ENCODE assay signal across 30 cellular contexts in genomic region chr2:181764095-181764963, GRCh38.
DNase-seq lines count a peak whose midpoint lies in the region; ATAC-seq and TF ChIP-seq lines count a peak whose summit lies in the region.
"Had no signal": no experiment of that assay in that cellular context is flagged by ENCODE, and none has a peak within 500 bp of the region (broad histone marks: within the 10 kb centered on the region; RNA-seq: fewer than 3 reads in every experiment).

No MANE protein-coding gene starts in this region.

- no peak for TF ChIP-seq RAD21 in SK-N-SH (IDR thresholded peaks at IDR 0.05; ENCODE audit: low read length)

- H3K9me3 ChIP-seq in SK-N-SH (no peaks in the 10 kb centered on the region), endodermal cell (ENCODE audit: control insufficient read depth, low read length) (no peaks in the 10 kb centered on the region)
- H3K9me3 ChIP-seq: ascending aorta; BLaER1 treated with 17β-estradiol and CSF1 and Interleukin-3, amounts not matched to agents 10 nM and 100 nM; Caco-2; esophagus muscularis mucosa; left lung; psoas muscle; upper lobe of left lung had no signal

- TF ChIP-seq EP300 in SK-N-SH (IDR thresholded peaks at IDR 0.05; ENCODE audit: borderline replicate concordance in 1 of 2, low read depth in 1 of 2, low read length in 1 of 2), result no peak; a peak in 1 of 4 replicates

- H3K36me3 ChIP-seq in SK-N-SH (replicated peaks in 1 of 2; ENCODE audit: control insufficient read depth in 1 of 2, insufficient read depth in 2 of 2, low read length in 1 of 2) (no peaks in the 10 kb centered on the region), endodermal cell (ENCODE audit: control insufficient read depth, insufficient read depth, low read length) (no peaks in the 10 kb centered on the region)
- H3K36me3 ChIP-seq: ascending aorta; BLaER1 treated with 17β-estradiol and CSF1 and Interleukin-3, amounts not matched to agents 10 nM and 100 nM; cardiac muscle cell; esophagus muscularis mucosa; left lung; upper lobe of left lung had no signal

- H3K9ac ChIP-seq in SK-N-SH (no peak overlapping the region), endodermal cell (ENCODE audit: extremely low read depth, low read length, poor library complexity, severe bottlenecking) (no peak overlapping the region)
- H3K9ac ChIP-seq: BLaER1 treated with 17β-estradiol and CSF1 and Interleukin-3, amounts not matched to agents 10 nM and 100 nM; KMS-11 had no signal

- no peaks in the 10 kb centered on the region for H3F3A ChIP-seq in SK-N-SH (replicated peaks; ENCODE audit: insufficient read depth)

- CTCF ChIA-PET in SK-N-SH (lab: Yijun Ruan, JAX), result interaction anchor here (0.8 kb wide), 1 partner anchor 15 kb away, joined by 3 read pairs; no protein-coding TSS in a partner anchor

- H3K4me3 ChIP-seq in SK-N-SH (ENCODE audit: low read depth in 2 of 2, low read length in 1 of 2) (no peak overlapping the region), endodermal cell (ENCODE audit: low read length) (no peak overlapping the region)
- H3K4me3 ChIP-seq: ascending aorta; BLaER1 treated with 17β-estradiol and CSF1 and Interleukin-3, amounts not matched to agents 10 nM and 100 nM; cardiac muscle cell; esophagus muscularis mucosa; left lung; psoas muscle; upper lobe of left lung had no signal

- DNase-seq in HUDEP-2 (lab: John Stamatoyannopoulos, UW; ENCODE audit: unreplicated experiment in 76 of 76) (peak in 73 of 76 experiments; percentile 11 to 89 (median 55)), SK-N-SH (peak; percentile 36), endodermal cell (no peak), progenitor cell of endocrine pancreas (ENCODE audit: low spot score, unreplicated experiment) (no peak), COLO829 (ENCODE audit: low spot score) (no peak)
- no peak for DNase-seq in natural killer cell treated with Interleukin-12 subunit alpha and Interleukin-12 subunit beta and Interleukin-15 and Interleukin-18, amount 100 ng/mL, for 72 hours (ENCODE audit: low spot score)
- no peak for DNase-seq in effector memory CD8-positive, alpha-beta T cell
- DNase-seq: activated B cell treated with CpG ODN at 0.5 μM for 24 hours; activated gamma-delta T cell; activated T-cell treated with anti-CD3 and anti-CD28 coated beads, Interleukin-2, amount 50 U/mL, for 4 hours; Caco-2; cortex of kidney; DND-41; foreskin fibroblast; left lung; NCI-H226; NCI-H69; nucleus accumbens; psoas muscle; SHP77; substantia nigra; SW 1271; upper lobe of left lung had no signal

- peaks cover 0 to 9% of the 10 kb centered on the region in 2 experiments; a peak in 1 of 4 replicates for H3K4me1 ChIP-seq in SK-N-SH (ENCODE audit: control insufficient read depth in 1 of 2, insufficient read depth in 2 of 2, low read depth in 1 of 2, low read length in 1 of 2)
- peaks cover 24% of the 10 kb centered on the region for H3K4me1 ChIP-seq in endodermal cell (ENCODE audit: control insufficient read depth, insufficient read depth, low read length)
- H3K4me1 ChIP-seq: ascending aorta; BLaER1 treated with 17β-estradiol and CSF1 and Interleukin-3, amounts not matched to agents 10 nM and 100 nM; Caco-2; esophagus muscularis mucosa; left lung; psoas muscle; upper lobe of left lung had no signal

- H3K9me3 Mint-ChIP-seq in endodermal cell (no peaks in the 10 kb centered on the region), progenitor cell of endocrine pancreas (ENCODE audit: low read depth) (peaks cover 4% of the 10 kb centered on the region)
- H3K9me3 Mint-ChIP-seq in natural killer cell treated with Interleukin-12 subunit alpha and Interleukin-12 subunit beta and Interleukin-15 and Interleukin-18, amount 100 ng/mL, for 72 hours, result peaks cover 3% of the 10 kb centered on the region
- H3K9me3 Mint-ChIP-seq in effector memory CD8-positive, alpha-beta T cell, result no peaks in the 10 kb centered on the region
- H3K9me3 Mint-ChIP-seq: activated B cell treated with CpG ODN at 0.5 μM for 24 hours; activated T-cell treated with anti-CD3 and anti-CD28 coated beads, Interleukin-2, amount 50 U/mL, for 4 hours had no signal

- H3K27me3 ChIP-seq in SK-N-SH (ENCODE audit: insufficient read depth) (no peaks in the 10 kb centered on the region), endodermal cell (ENCODE audit: control insufficient read depth, insufficient read depth, low read length, poor library complexity, severe bottlenecking) (no peaks in the 10 kb centered on the region)
- H3K27me3 ChIP-seq: ascending aorta; BLaER1 treated with 17β-estradiol and CSF1 and Interleukin-3, amounts not matched to agents 10 nM and 100 nM; cardiac muscle cell; esophagus muscularis mucosa; left lung; upper lobe of left lung had no signal

- H3K27ac Mint-ChIP-seq in endodermal cell, result no peak overlapping the region
- H3K27ac Mint-ChIP-seq in progenitor cell of endocrine pancreas, result peak overlapping the region; percentile 3
- H3K27ac Mint-ChIP-seq in natural killer cell treated with Interleukin-12 subunit alpha and Interleukin-12 subunit beta and Interleukin-15 and Interleukin-18, amount 100 ng/mL, for 72 hours, result no peak overlapping the region
- H3K27ac Mint-ChIP-seq in effector memory CD8-positive, alpha-beta T cell, result no peak overlapping the region
- H3K27ac Mint-ChIP-seq: activated B cell treated with CpG ODN at 0.5 μM for 24 hours; stimulated activated memory B cell treated with anti-CD40 and anti-IgM and Interleukin-4, amounts not matched to agents 10 μg/mL and 1 μg/mL and 100 μg/mL, for 72 hours had no signal

- H3K79me2 ChIP-seq in SK-N-SH (ENCODE audit: insufficient read depth), result no peaks in the 10 kb centered on the region

- H3K4me2 ChIP-seq in SK-N-SH, result no peak overlapping the region
- H3K4me2 ChIP-seq: BLaER1 treated with 17β-estradiol and CSF1 and Interleukin-3, amounts not matched to agents 10 nM and 100 nM; KMS-11 had no signal

- no peaks in the 10 kb centered on the region for H3K27me3 Mint-ChIP-seq in endodermal cell (ENCODE audit: insufficient read depth)
- H3K27me3 Mint-ChIP-seq in progenitor cell of endocrine pancreas, result no peaks in the 10 kb centered on the region
- peaks cover 7 to 18% of the 10 kb centered on the region in 2 donors for H3K27me3 Mint-ChIP-seq in natural killer cell treated with Interleukin-12 subunit alpha and Interleukin-12 subunit beta and Interleukin-15 and Interleukin-18, amount 100 ng/mL, for 72 hours
- peaks cover 22 to 28% of the 10 kb centered on the region in 2 donors for H3K27me3 Mint-ChIP-seq in effector memory CD8-positive, alpha-beta T cell

- no peak for ATAC-seq in natural killer cell treated with Interleukin-12 subunit alpha and Interleukin-12 subunit beta and Interleukin-15 and Interleukin-18, amount 100 ng/mL, for 72 hours
- ATAC-seq in effector memory CD8-positive, alpha-beta T cell (replicated peaks), result no peak
- ATAC-seq: activated T-cell treated with anti-CD3 and anti-CD28 coated beads, Interleukin-2, amount 50 U/mL, for 4 hours; left lung; Panc1; psoas muscle; stimulated activated memory B cell treated with anti-CD40 and anti-IgM and Interleukin-4, amounts not matched to agents 10 μg/mL and 1 μg/mL and 100 μg/mL, for 72 hours had no signal

- no peak overlapping the region for H3K4me3 Mint-ChIP-seq in endodermal cell
- H3K4me3 Mint-ChIP-seq in progenitor cell of endocrine pancreas (ENCODE audit: low read depth), result no peak overlapping the region
- H3K4me3 Mint-ChIP-seq in natural killer cell treated with Interleukin-12 subunit alpha and Interleukin-12 subunit beta and Interleukin-15 and Interleukin-18, amount 100 ng/mL, for 72 hours, result no peak overlapping the region
- H3K4me3 Mint-ChIP-seq in effector memory CD8-positive, alpha-beta T cell, result no peak overlapping the region
- H3K4me3 Mint-ChIP-seq: activated B cell treated with CpG ODN at 0.5 μM for 24 hours; activated T-cell treated with anti-CD3 and anti-CD28 coated beads, Interleukin-2, amount 50 U/mL, for 4 hours; stimulated activated memory B cell treated with anti-CD40 and anti-IgM and Interleukin-4, amounts not matched to agents 10 μg/mL and 1 μg/mL and 100 μg/mL, for 72 hours had no signal

- H2AFZ ChIP-seq in SK-N-SH (ENCODE audit: low read depth), result no peak overlapping the region

- POLR2A ChIA-PET in SK-N-SH (lab: Yijun Ruan, JAX), result no interaction called here

- H4K20me1 ChIP-seq in SK-N-SH (ENCODE audit: insufficient read depth), result no peaks in the 10 kb centered on the region
- H4K20me1 ChIP-seq: BLaER1 treated with 17β-estradiol and CSF1 and Interleukin-3, amounts not matched to agents 10 nM and 100 nM had no signal

- TF ChIP-seq CTCF in SK-N-SH (IDR thresholded peaks at IDR 0.05) (no peak), endodermal cell (conservative IDR thresholded peaks at IDR 0.05) (no peak), progenitor cell of endocrine pancreas (IDR thresholded peaks at IDR 0.05; ENCODE audit: unreplicated experiment) (no peak)

- H3K36me3 Mint-ChIP-seq in endodermal cell (ENCODE audit: low read depth) (no peaks in the 10 kb centered on the region), progenitor cell of endocrine pancreas (ENCODE audit: insufficient read depth) (no peaks in the 10 kb centered on the region)
- H3K36me3 Mint-ChIP-seq in natural killer cell treated with Interleukin-12 subunit alpha and Interleukin-12 subunit beta and Interleukin-15 and Interleukin-18, amount 100 ng/mL, for 72 hours, result no peaks in the 10 kb centered on the region
- no peaks in the 10 kb centered on the region for H3K36me3 Mint-ChIP-seq in effector memory CD8-positive, alpha-beta T cell (ENCODE audit: insufficient read depth)
- H3K36me3 Mint-ChIP-seq: stimulated activated memory B cell treated with anti-CD40 and anti-IgM and Interleukin-4, amounts not matched to agents 10 μg/mL and 1 μg/mL and 100 μg/mL, for 72 hours had no signal

- H3K27ac ChIP-seq in SK-N-SH (ENCODE audit: low read depth in 2 of 2, low read length in 1 of 2), result peak overlapping the region in 1 of 2 experiments; percentile 82; a peak in 2 of 4 replicates
- peak overlapping the region; percentile 79 for H3K27ac ChIP-seq in endodermal cell (ENCODE audit: low read depth, low read length)
- H3K27ac ChIP-seq: ascending aorta; BLaER1 treated with 17β-estradiol and CSF1 and Interleukin-3, amounts not matched to agents 10 nM and 100 nM; cardiac muscle cell; esophagus muscularis mucosa; KMS-11; left lung; psoas muscle; upper lobe of left lung had no signal

- peaks cover 31% of the 10 kb centered on the region for H3K4me1 Mint-ChIP-seq in endodermal cell
- peaks cover 20% of the 10 kb centered on the region for H3K4me1 Mint-ChIP-seq in progenitor cell of endocrine pancreas (ENCODE audit: low read depth)
- no peaks in the 10 kb centered on the region for H3K4me1 Mint-ChIP-seq in natural killer cell treated with Interleukin-12 subunit alpha and Interleukin-12 subunit beta and Interleukin-15 and Interleukin-18, amount 100 ng/mL, for 72 hours (ENCODE audit: low read depth in 2 of 2)
- no peaks in the 10 kb centered on the region for H3K4me1 Mint-ChIP-seq in effector memory CD8-positive, alpha-beta T cell (ENCODE audit: low read depth in 2 of 2)
- H3K4me1 Mint-ChIP-seq: activated B cell treated with CpG ODN at 0.5 μM for 24 hours; stimulated activated memory B cell treated with anti-CD40 and anti-IgM and Interleukin-4, amounts not matched to agents 10 μg/mL and 1 μg/mL and 100 μg/mL, for 72 hours had no signal

- no peaks in the 10 kb centered on the region for H3K9me2 ChIP-seq in SK-N-SH

- 85% methylated on average over 4 of the region's 4 CpGs for WGBS in SK-N-SH (ENCODE audit: low lambda C conversion rate)
- WGBS in endodermal cell (ENCODE audit: insufficient coverage in 1 of 2, insufficient read length in 1 of 2), 2 experiments, result 79 to 83% methylated on average over 3 to 4 of the region's 4 CpGs

Comparison
In these comparisons a context has a peak if more than half of its experiments do, and no peak if none do; other contexts are left out.
1. DNase-seq: peak in HUDEP-2 (73 of 76) and SK-N-SH (single experiment); none in endodermal cell (single experiment), progenitor cell of endocrine pancreas (single experiment), COLO829 (single experiment), natural killer cell treated with Interleukin-12 subunit alpha and Interleukin-12 subunit beta and Interleukin-15 and Interleukin-18, amount 100 ng/mL, for 72 hours (single experiment) and effector memory CD8-positive, alpha-beta T cell (0 of 3).